10 cellular contexts compared by ENCODE assay signal in the genomic region with DNA sequence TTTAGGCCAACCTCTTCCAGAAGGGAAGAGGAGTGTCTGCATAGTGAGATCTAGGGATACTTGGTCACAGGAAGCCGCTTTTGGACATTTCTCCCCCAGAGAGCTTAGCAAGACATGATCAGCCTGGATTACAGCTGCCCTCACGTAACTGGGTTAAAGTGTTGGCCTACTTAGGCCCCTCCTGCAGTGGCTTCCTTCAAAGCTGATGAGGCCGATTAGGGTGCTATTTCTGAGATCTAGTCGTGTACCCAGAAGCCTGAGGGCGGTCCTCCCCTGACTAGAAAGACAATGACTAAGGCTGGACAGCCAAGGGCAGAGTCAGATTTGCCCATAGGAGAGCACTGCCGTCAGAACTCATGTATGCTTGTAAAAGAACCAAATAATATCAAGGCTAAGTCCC.
"Had no signal": no experiment of that assay in that cellular context is flagged by ENCODE, and none has a peak within 500 bp of the region (broad histone marks: within the 10 kb centered on the region; RNA-seq: fewer than 3 reads in every experiment).

No MANE protein-coding gene starts in this region.

- H3K36me3 ChIP-seq: lower lobe of right lung had no signal

- H3K27me3 Mint-ChIP-seq: activated CD4-positive, alpha-beta memory T cell treated with anti-CD3 and anti-CD28 coated beads for 36 hours; stimulated activated naive CD8-positive, alpha-beta T cell treated with anti-CD3 and anti-CD28 coated beads, Interleukin-15, amount 100 ng/mL, for 72 hours had no signal

- H3K4me3 Mint-ChIP-seq: activated CD4-positive, alpha-beta memory T cell treated with anti-CD3 and anti-CD28 coated beads for 36 hours; stimulated activated naive CD8-positive, alpha-beta T cell treated with anti-CD3 and anti-CD28 coated beads, Interleukin-15, amount 100 ng/mL, for 72 hours had no signal

- DNase-seq: activated T-cell treated with anti-CD3 and anti-CD28 coated beads, Interleukin-2, amount 50 U/mL, for 48 hours; hypothalamus; lower lobe of right lung; midbrain; stimulated activated CD4-positive, alpha-beta T cell treated with anti-CD3 and anti-CD28 coated beads, Interleukin-15, amount 100 ng/mL, for 24 hours; stimulated activated CD4-positive, alpha-beta T cell treated with anti-CD3 and anti-CD28 coated beads, Interleukin-4, amount 100 ng/mL, for 24 hours; testis had no signal

- H3K4me3 ChIP-seq: lower lobe of right lung, testis had no signal

- ATAC-seq: lower lobe of right lung had no signal

- H3K27ac Mint-ChIP-seq: activated CD4-positive, alpha-beta memory T cell treated with anti-CD3 and anti-CD28 coated beads for 36 hours; stimulated activated naive CD8-positive, alpha-beta T cell treated with anti-CD3 and anti-CD28 coated beads, Interleukin-15, amount 100 ng/mL, for 72 hours had no signal

- H3K9me3 ChIP-seq: lower lobe of right lung, testis had no signal

- H3K27ac ChIP-seq: lower lobe of right lung, parathyroid adenoma, testis had no signal

- H3K4me1 ChIP-seq: lower lobe of right lung, parathyroid adenoma, testis had no signal

- H3K27me3 ChIP-seq: testis had no signal
